19 cellular contexts compared by ENCODE assay signal in genomic region chr6:39876826-39877225, GRCh38.
"Had no signal": no experiment of that assay in that cellular context is flagged by ENCODE, and none has a peak within 500 bp of the region (broad histone marks: within the 10 kb centered on the region; RNA-seq: fewer than 3 reads in every experiment).

No MANE protein-coding gene starts in this region.

- H3K4me3 ChIP-seq: coronary artery, heart right ventricle, lower lobe of right lung, neural progenitor cell, psoas muscle, right lobe of liver, uterus had no signal

- H3K27me3 ChIP-seq: heart right ventricle, neural progenitor cell, right lobe of liver, uterus had no signal

- ATAC-seq: heart right ventricle; lower lobe of right lung; psoas muscle; right lobe of liver; stimulated activated effector memory CD8-positive, alpha-beta T cell treated with anti-CD3 and anti-CD28 coated beads, Interleukin-12 subunit alpha, Interleukin-12 subunit beta, amount 100 ng/mL, for 72 hours; stimulated activated naive CD8-positive, alpha-beta T cell treated with anti-CD3 and anti-CD28 coated beads, Interleukin-15, Interleukin-2, amounts not matched to agents 100 U/mL and 50 U/mL, for 24 hours had no signal

- H3K9me3 ChIP-seq: heart right ventricle, lower lobe of right lung, psoas muscle, right lobe of liver, uterus had no signal

- H3K4me1 ChIP-seq: lower lobe of right lung, neural progenitor cell, parathyroid adenoma had no signal

- H3K27ac ChIP-seq: heart right ventricle, lower lobe of right lung, neural progenitor cell, parathyroid adenoma, psoas muscle, right lobe of liver, uterus had no signal

- DNase-seq: cerebellar nuclear complex; effector CD8-positive, alpha-beta T cell; heart right ventricle; hypothalamus; kidney glomerular epithelial cell; lower lobe of right lung; midbrain; nucleus accumbens; psoas muscle; retina; right lobe of liver; stimulated activated CD4-positive, alpha-beta T cell treated with anti-CD3 and anti-CD28 coated beads, Interleukin-4, amount 100 ng/mL, for 1 hour; stimulated activated CD8-positive, alpha-beta memory T cell treated with anti-CD3 and anti-CD28 coated beads, Interleukin-4, amount 100 ng/mL, for 48 hours; stimulated activated naive CD8-positive, alpha-beta T cell treated with anti-CD3 and anti-CD28 coated beads, Interleukin-15, Interleukin-2, amounts not matched to agents 100 U/mL and 50 U/mL, for 24 hours; uterus had no signal

- H3K36me3 ChIP-seq: neural progenitor cell, right lobe of liver, uterus had no signal
